Comparison of ENCODE assay signal across 9 cellular contexts in the genomic region with DNA sequence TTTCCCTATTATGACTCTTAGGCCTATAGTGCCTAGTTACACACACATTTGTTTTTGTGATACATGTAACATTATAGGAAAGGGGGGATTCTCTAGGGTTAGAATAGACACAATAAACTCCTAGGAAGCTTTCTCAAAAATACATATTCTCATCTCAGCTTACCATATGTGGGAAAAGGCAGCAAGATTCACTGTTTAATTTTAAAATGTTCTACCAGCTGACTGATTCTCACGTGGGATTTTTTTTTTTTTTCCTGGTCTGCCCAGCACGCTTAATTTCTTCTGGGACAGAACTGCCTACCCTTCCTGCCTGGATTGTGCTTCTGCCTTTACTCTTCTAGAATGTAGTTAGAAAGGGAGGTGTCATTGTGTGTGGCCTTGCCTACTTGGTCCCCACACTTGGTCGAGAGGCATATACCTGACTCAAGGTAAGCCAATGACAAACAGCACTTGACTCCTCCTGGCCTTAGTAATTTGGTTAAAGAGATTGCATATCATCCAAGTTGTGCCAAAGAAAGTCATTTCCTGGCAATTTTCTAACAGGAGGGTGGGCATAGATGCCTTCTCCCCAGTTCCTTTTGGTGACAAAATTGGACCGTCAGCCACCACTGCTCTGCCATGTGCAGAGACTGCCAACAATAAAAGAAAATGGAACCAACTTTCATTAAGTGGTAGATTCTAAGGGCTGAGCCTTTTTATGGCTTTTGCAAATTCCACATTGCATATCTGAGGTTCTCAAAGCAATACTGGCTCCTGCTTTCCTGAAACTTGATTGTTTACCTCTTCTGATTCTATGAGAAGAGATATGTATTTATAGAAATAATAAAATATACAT. TPM values are rescaled to one million over a fixed set of nuclear protein-coding genes. Genes with fewer than 3 reads are reported as not detected.
DNase-seq lines count a peak whose midpoint lies in the region; ATAC-seq and TF ChIP-seq lines count a peak whose summit lies in the region.
"Had no signal": no experiment of that assay in that cellular context is flagged by ENCODE, and none has a peak within 500 bp of the region (broad histone marks: within the 10 kb centered on the region; RNA-seq: fewer than 3 reads in every experiment).

No MANE protein-coding gene starts in this region.

- no peaks in the 10 kb centered on the region for H3K27me3 Mint-ChIP-seq in activated T-cell treated with anti-CD3 and anti-CD28 coated beads, Interleukin-2, amount 50 U/mL, for 24 hours
- peaks cover 1 to 6% (median 5%) of the 10 kb centered on the region in 3 donors for H3K27me3 Mint-ChIP-seq in immature natural killer cell (ENCODE audit: low read depth in 3 of 3)

- H3K4me1 Mint-ChIP-seq in activated T-cell treated with anti-CD3 and anti-CD28 coated beads, Interleukin-2, amount 50 U/mL, for 24 hours (ENCODE audit: low read depth): peaks cover 51% of the 10 kb centered on the region
- peaks cover 25 to 34% of the 10 kb centered on the region in 2 donors for H3K4me1 Mint-ChIP-seq in immature natural killer cell

- H3K27ac Mint-ChIP-seq in activated T-cell treated with anti-CD3 and anti-CD28 coated beads, Interleukin-2, amount 50 U/mL, for 24 hours: peak overlapping the region; percentile 99
- peak overlapping the region in 5 of 6 donors; percentile 90 to 97 (median 94) for H3K27ac Mint-ChIP-seq in immature natural killer cell

- POLR2A ChIA-PET in GM10248 (lab: Yijun Ruan, JAX): interaction anchor here (0.7 to 1.5 kb wide), 5 partner anchors 56 to 274 kb away, joined by 3 to 11 read pairs (median 4); no protein-coding TSS in a partner anchor

- H3K36me3 Mint-ChIP-seq in activated T-cell treated with anti-CD3 and anti-CD28 coated beads, Interleukin-2, amount 50 U/mL, for 24 hours (ENCODE audit: low read depth): peaks cover 17% of the 10 kb centered on the region
- no peaks in the 10 kb centered on the region for H3K36me3 Mint-ChIP-seq in immature natural killer cell

- DNase-seq in activated T-cell treated with anti-CD3 and anti-CD28 coated beads, Interleukin-2, amount 50 U/mL, for 24 hours: no peak
- DNase-seq in activated T-cell treated with anti-CD3 and anti-CD28 coated beads, Interleukin-2, amount 50 U/mL, for 1 hour: no peak
- DNase-seq in WERI-Rb-1 (no peak), immature natural killer cell (no peak), thoracic aorta (ENCODE audit: low spot score) (no peak), GM19240 (ENCODE audit: insufficient read length, low spot score) (no peak), middle frontal gyrus (ENCODE audit: extremely low spot score, low spot score) (no peak), GM10248 (ENCODE audit: extremely low spot score) (no peak)
- DNase-seq: NCI-H2081 treated with DMSO at 0.1 percent for 48 hours had no signal

- no peak for ATAC-seq in thoracic aorta (ENCODE audit: insufficient number of reproducible peaks, low FRiP score, low read depth)

- no peaks in the 10 kb centered on the region for H3K27me3 ChIP-seq in WERI-Rb-1 (ENCODE audit: insufficient read depth, low read depth, severe bottlenecking)
- no peaks in the 10 kb centered on the region for H3K27me3 ChIP-seq in thoracic aorta (replicated peaks; ENCODE audit: insufficient read depth)

- H3K9me3 ChIP-seq in WERI-Rb-1 (ENCODE audit: severe bottlenecking) (no peaks in the 10 kb centered on the region), thoracic aorta (no peaks in the 10 kb centered on the region)

- H3K36me3 ChIP-seq in WERI-Rb-1 (no peaks in the 10 kb centered on the region), thoracic aorta (no peaks in the 10 kb centered on the region)

- TF ChIP-seq CTCF in WERI-Rb-1 (IDR thresholded peaks at IDR 0.05; ENCODE audit: low read depth, low read length) (no peak), thoracic aorta (IDR thresholded peaks at IDR 0.05) (no peak), GM10248 (IDR thresholded peaks at IDR 0.05; ENCODE audit: control extremely low read depth, extremely low read depth, low read depth, missing control alignments) (no peak)

- peaks cover 6% of the 10 kb centered on the region for H3K9me3 Mint-ChIP-seq in activated T-cell treated with anti-CD3 and anti-CD28 coated beads, Interleukin-2, amount 50 U/mL, for 24 hours
- H3K9me3 Mint-ChIP-seq in immature natural killer cell: no peaks in the 10 kb centered on the region

- H3K4me3 Mint-ChIP-seq in activated T-cell treated with anti-CD3 and anti-CD28 coated beads, Interleukin-2, amount 50 U/mL, for 24 hours: peak overlapping the region; percentile 87
- H3K4me3 Mint-ChIP-seq in immature natural killer cell: peak overlapping the region; percentile 95 to 98 (median 96)

- H3K27ac ChIP-seq in WERI-Rb-1 (no peak overlapping the region; the same call in 1 of the 2 replicates), thoracic aorta (peak overlapping the region; percentile 61 to 78)

- CTCF ChIA-PET in GM10248 (lab: Yijun Ruan, JAX): interaction anchor here (0.7 to 1.1 kb wide), 3 partner anchors 264 to 319 kb away, joined by 3 read pairs; no protein-coding TSS in a partner anchor

- peak overlapping the region; percentile 85 for H3K4me3 ChIP-seq in WERI-Rb-1 (ENCODE audit: low read depth, low read length)
- H3K4me3 ChIP-seq in thoracic aorta: no peak overlapping the region

- H3K4me1 ChIP-seq in thoracic aorta (ENCODE audit: control insufficient read depth in 1 of 2, low read depth in 2 of 2): peaks cover 4 to 16% of the 10 kb centered on the region in 2 donors

RNA-seq across cellular contexts. Expression of gene LEKR1, which starts 8.0 kb away (rescaled TPM):
- polyA plus RNA-seq in immature natural killer cell: 1 to 10 TPM in 2 of 3 donors, not detected in 1; 1.6 to 2.1 TPM
- 1 to 10 TPM in 1 of 2 donors, not detected in 1; 4.2 TPM for total RNA-seq in thoracic aorta
